In genomic region chr2:234422242-234422641, GRCh38 we compare ENCODE assay signal across 1 cellular context.
TF ChIP-seq lines count a peak whose summit lies in the region.

No MANE protein-coding gene starts in this region.

TF ChIP-seq in HCT116, 20 proteins besides CTCF, POLR2A, EP300 and RAD21 (continued from another document):
- TF ChIP-seq REST (IDR thresholded peaks at IDR 0.05; ENCODE audit: low read depth), result no peak
